ENCODE assay signal across 8 cellular contexts in the genomic region with DNA sequence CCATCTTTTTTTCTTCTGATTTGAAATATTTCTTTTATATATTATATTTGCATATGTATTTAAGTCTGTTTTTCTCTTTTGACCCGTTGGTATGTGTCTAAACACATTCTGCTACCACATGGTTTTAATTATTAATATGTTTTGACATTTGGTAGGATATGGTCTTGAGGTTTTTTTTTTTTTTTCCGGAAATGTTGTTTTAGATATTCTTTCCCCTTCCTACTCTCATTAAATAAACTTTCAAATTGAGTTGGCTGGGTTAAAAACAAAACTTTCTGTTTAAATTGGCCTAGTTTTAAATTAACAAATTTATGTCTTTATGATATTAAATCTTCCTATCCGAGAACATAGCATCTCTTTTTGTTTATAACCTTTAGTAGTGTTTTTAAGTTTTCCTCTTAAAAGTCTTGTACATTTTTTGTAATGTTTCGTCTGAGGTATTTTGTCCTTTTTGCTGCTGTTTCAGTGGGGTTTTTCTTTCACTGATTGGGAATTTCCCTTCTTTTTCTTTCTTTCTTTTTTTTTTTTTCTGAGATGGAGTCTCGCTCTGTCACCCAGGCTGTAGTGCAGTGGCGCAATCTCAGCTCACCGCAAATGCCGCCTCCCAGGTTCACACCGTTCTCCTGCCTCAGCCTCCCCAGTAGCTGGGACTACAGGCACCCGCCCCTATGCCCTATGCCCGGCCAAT. TPM values are rescaled to one million over a fixed set of nuclear protein-coding genes. Genes with fewer than 3 reads are reported as not detected.
DNase-seq lines count a peak whose midpoint lies in the region; ATAC-seq, FAIRE-seq and TF ChIP-seq lines count a peak whose summit lies in the region.

No MANE protein-coding gene starts in this region.

- H4K20me1 ChIP-seq in OCI-LY7 (ENCODE audit: insufficient read depth, low read length): peaks cover 12% of the 10 kb centered on the region; the same call in 1 of the 2 replicates

- 85% methylated on average over 11 of the region's 11 CpGs for WGBS in right cardiac atrium

- TF ChIP-seq CTCF in gastrocnemius medialis (IDR thresholded peaks at IDR 0.05 in 4 of 5, conservative IDR thresholded peaks at IDR 0.05 in 1 of 5): no peak
- no peak for TF ChIP-seq CTCF in OCI-LY7 (conservative IDR thresholded peaks at IDR 0.05; ENCODE audit: low read length)

- no peak for FAIRE-seq in urothelium cell line (lab: Jason Lieb, UNC)

- H3K4me3 ChIP-seq in gastrocnemius medialis (no peak overlapping the region), OCI-LY7 (ENCODE audit: low read depth, low read length, poor library complexity, severe bottlenecking) (no peak overlapping the region), right cardiac atrium (ENCODE audit: low read length) (no peak overlapping the region)

- in situ Hi-C loops in gastrocnemius medialis (cut with MboI; ENCODE audit: low sequenced_read_pairs in 4 of 4): no loop called here

- H3K9me3 ChIP-seq in gastrocnemius medialis (no peaks in the 10 kb centered on the region), OCI-LY7 (ENCODE audit: low read length) (no peaks in the 10 kb centered on the region), right cardiac atrium (ENCODE audit: control insufficient read depth, low read length) (no peaks in the 10 kb centered on the region)

- H2AFZ ChIP-seq in OCI-LY7 (ENCODE audit: low read length): no peak overlapping the region

- H3K4me2 ChIP-seq in OCI-LY7 (ENCODE audit: low read length): no peak overlapping the region

- H3K27ac ChIP-seq in gastrocnemius medialis (peak overlapping the region in 3 of 4 donors; percentile 37 to 84 (median 66)), OCI-LY7 (ENCODE audit: low read depth, low read length, poor library complexity, severe bottlenecking) (no peak overlapping the region), right cardiac atrium (ENCODE audit: low read length) (no peak overlapping the region)

- H3K36me3 ChIP-seq in gastrocnemius medialis: no peaks in the 10 kb centered on the region
- no peaks in the 10 kb centered on the region for H3K36me3 ChIP-seq in OCI-LY7 (ENCODE audit: insufficient read depth, low read length)

- peak; percentile 36 for DNase-seq in activated CD4-positive, alpha-beta T cell treated with anti-CD3 and anti-CD28 coated beads, Interleukin-2, amount 50 U/mL, for 1 hour
- no peak for DNase-seq in gastrocnemius medialis
- DNase-seq in OCI-LY7 (ENCODE audit: low spot score): no peak
- no peak for DNase-seq in right cardiac atrium
- DNase-seq in urothelium cell line (ENCODE audit: low spot score): no peak
- DNase-seq in sciatic nerve (ENCODE audit: low spot score): no peak

- no TSS peak for BruUV-seq in OCI-LY7 (replicated peaks; lab: Mats Ljungman, UMichigan)

- intact Hi-C loops in gastrocnemius medialis (cut with DNase I; ENCODE audit: low total_unique reads): no loop called here
- intact Hi-C loops in OCI-LY7 (cut with micrococcal nuclease; ENCODE audit: unreplicated experiment): no loop called here
- intact Hi-C loops in right cardiac atrium (cut with DNase I): no loop called here
- intact Hi-C loops in sciatic nerve (cut with DNase I): no loop called here

- POLR2A ChIA-PET in OCI-LY7 (lab: Charles Lee): interaction anchor here (0.6 kb wide), 1 partner anchor 37 kb away, joined by 3 read pairs; no protein-coding TSS in a partner anchor

- TF ChIP-seq POLR2A in gastrocnemius medialis (IDR thresholded peaks at IDR 0.05): no peak

- H3K9me2 ChIP-seq in OCI-LY7 (ENCODE audit: insufficient read depth, low read length): no peaks in the 10 kb centered on the region

- CTCF ChIA-PET in OCI-LY7 (lab: Charles Lee; ENCODE audit: unreplicated experiment): no interaction called here

- peaks cover 28% of the 10 kb centered on the region; the same call in 1 of the 2 replicates for H3K79me2 ChIP-seq in OCI-LY7 (ENCODE audit: insufficient read depth, low read depth, low read length)

- ATAC-seq in GM18909 (IDR thresholded peaks at IDR 0.05; ENCODE audit: poor library complexity, unreplicated experiment) (peak; percentile 70), HG02870 (IDR thresholded peaks at IDR 0.05; ENCODE audit: unreplicated experiment) (peak; percentile 69), gastrocnemius medialis (no peak), right cardiac atrium (no peak), sciatic nerve (no peak)

- H3K27me3 ChIP-seq in gastrocnemius medialis (no peaks in the 10 kb centered on the region), right cardiac atrium (ENCODE audit: control insufficient read depth, insufficient read depth) (no peaks in the 10 kb centered on the region)

- H3K4me1 ChIP-seq in gastrocnemius medialis (peaks cover 57 to 81% of the 10 kb centered on the region in 2 donors), OCI-LY7 (ENCODE audit: insufficient read depth, low read length, poor library complexity, severe bottlenecking) (no peaks in the 10 kb centered on the region), right cardiac atrium (ENCODE audit: control insufficient read depth, insufficient read depth, low read length) (peaks cover 2% of the 10 kb centered on the region)

RNA-seq across cellular contexts. Expression of a gene that starts 25.4 kb away (rescaled TPM):
- total RNA-seq in gastrocnemius medialis: 10 to 100 TPM; 28.6 to 52.0 (median 35.2) TPM
- total RNA-seq in OCI-LY7 (2014; rRNA removed; shearing (Covaris generic)): 8.6 and 12.9 TPM in 2 replicates
- 18.2 and 18.8 TPM in 2 replicates for total RNA-seq in OCI-LY7 (2022)
- total RNA-seq in right cardiac atrium: 10 to 100 TPM; 25.2 to 37.9 (median 35.5) TPM
- 16.8 TPM for polyA plus RNA-seq in right cardiac atrium
- total RNA-seq in sciatic nerve: 25.1 TPM

RNA-seq across cellular contexts. Expression of a gene that starts 52.2 kb away (rescaled TPM):
- total RNA-seq in gastrocnemius medialis (10 to 100 TPM; 16.5 to 73.4 (median 44.3) TPM), OCI-LY7 (2022) (not detected in 2 replicates), right cardiac atrium (100 to 1,000 TPM; 107 to 165 (median 160) TPM), sciatic nerve (3.0 TPM)
- total RNA-seq in OCI-LY7 (2014; rRNA removed; shearing (Covaris generic)): not detected in 2 replicates
- polyA plus RNA-seq in right cardiac atrium: 113 TPM

Comparison
In these comparisons a context has a peak if more than half of its experiments do, and no peak if none do; other contexts are left out.
1. ATAC-seq: peak in GM18909 (single experiment) and HG02870 (single experiment); none in gastrocnemius medialis (0 of 2), right cardiac atrium (0 of 2) and sciatic nerve (single experiment).
2. H3K27ac ChIP-seq: peak in gastrocnemius medialis (3 of 4); none in OCI-LY7 (single experiment) and right cardiac atrium (single experiment).